In genomic region chr3:119294889-119295769, GRCh38 we compare ENCODE assay signal across 8 cellular contexts. TPM values are rescaled to one million over a fixed set of nuclear protein-coding genes. Genes with fewer than 3 reads are reported as not detected.
DNase-seq lines count a peak whose midpoint lies in the region; ATAC-seq and TF ChIP-seq lines count a peak whose summit lies in the region.

No MANE protein-coding gene starts in this region.

- H3K27ac ChIP-seq in CD8-positive, alpha-beta memory T cell (ENCODE audit: low read depth, low read length): peak overlapping the region; percentile 88
- H3K27ac ChIP-seq in lower lobe of right lung: peak overlapping the region; percentile 94

- POLR2A ChIA-PET in CD8-positive, alpha-beta memory T cell (lab: Charles Lee): interaction anchor here (0.7 to 3.1 kb wide), 7 partner anchors 27 to 203 kb away, joined by 3 to 19 read pairs (median 7); partner anchors contain the start of genes B4GALT4, TIMMDC1 and TMEM39A

- H3K27me3 Mint-ChIP-seq in CD8-positive, alpha-beta memory T cell: peaks cover 0 to 6% of the 10 kb centered on the region in 2 donors

- H3K36me3 Mint-ChIP-seq in CD8-positive, alpha-beta memory T cell: peaks cover 0 to 10% (median 0%) of the 10 kb centered on the region in 3 donors

- no peaks in the 10 kb centered on the region for H3K27me3 ChIP-seq in CD8-positive, alpha-beta memory T cell (ENCODE audit: insufficient read depth, low read length, poor library complexity, severe bottlenecking)
- H3K27me3 ChIP-seq in lower lobe of right lung (ENCODE audit: low read depth): no peaks in the 10 kb centered on the region

- intact Hi-C loops in lower lobe of right lung (cut with DNase I): no loop called here

- TF ChIP-seq CTCF in choroid plexus epithelial cell (conservative IDR thresholded peaks at IDR 0.05; ENCODE audit: low read depth, low read length): no peak
- no peak for TF ChIP-seq CTCF in lower lobe of right lung (IDR thresholded peaks at IDR 0.05)

- H3K4me1 Mint-ChIP-seq in CD8-positive, alpha-beta memory T cell: peaks cover 47 to 59% (median 52%) of the 10 kb centered on the region in 3 donors

- no peaks in the 10 kb centered on the region for H3K36me3 ChIP-seq in CD8-positive, alpha-beta memory T cell (ENCODE audit: insufficient read depth, low read length)
- H3K36me3 ChIP-seq in lower lobe of right lung: peaks cover 24% of the 10 kb centered on the region

- peak; percentile 26 for ATAC-seq in GM19468 (IDR thresholded peaks at IDR 0.05; ENCODE audit: extremely low read depth, unreplicated experiment)
- ATAC-seq in lower lobe of right lung: peak; percentile 31 to 36

- H3K9me3 ChIP-seq in CD8-positive, alpha-beta memory T cell (ENCODE audit: low read length): no peaks in the 10 kb centered on the region
- no peaks in the 10 kb centered on the region for H3K9me3 ChIP-seq in lower lobe of right lung

- DNase-seq in CD8-positive, alpha-beta memory T cell: peak; percentile 38 to 79 (median 67)
- peak; percentile 53 for DNase-seq in HK-2 (ENCODE audit: unreplicated experiment)
- peak in 3 of 4 experiments; percentile 16 to 29 (median 26) for DNase-seq in activated CD4-positive, CD25-positive, alpha-beta regulatory T cell (lab: John Stamatoyannopoulos, UW)
- peak; percentile 55 for DNase-seq in choroid plexus epithelial cell (ENCODE audit: low read depth)
- DNase-seq in lower lobe of right lung: peak; percentile 53
- peak; percentile 34 for DNase-seq in stimulated activated CD8-positive, alpha-beta memory T cell treated with anti-CD3 and anti-CD28 coated beads, Interleukin-15, amount 100 ng/mL, for 1 hour (ENCODE audit: low read depth)
- DNase-seq in amniotic stem cell (lab: John Stamatoyannopoulos, UW): no peak

- H3K4me3 Mint-ChIP-seq in CD8-positive, alpha-beta memory T cell: peak overlapping the region; percentile 90 to 96 (median 94)

- H3K4me1 ChIP-seq in CD8-positive, alpha-beta memory T cell (ENCODE audit: insufficient read depth, low read length): peaks cover 32% of the 10 kb centered on the region
- peaks cover 53% of the 10 kb centered on the region for H3K4me1 ChIP-seq in lower lobe of right lung

- H3K4me3 ChIP-seq in CD8-positive, alpha-beta memory T cell (ENCODE audit: low read length): peak overlapping the region; percentile 86
- H3K4me3 ChIP-seq in choroid plexus epithelial cell (ENCODE audit: low read depth, low read length) (peak overlapping the region; percentile 69), lower lobe of right lung (peak overlapping the region; percentile 72)

- H3K9me3 Mint-ChIP-seq in CD8-positive, alpha-beta memory T cell: peaks cover 0 to 3% (median 0%) of the 10 kb centered on the region in 5 donors

- H3K27ac Mint-ChIP-seq in CD8-positive, alpha-beta memory T cell: peak overlapping the region; percentile 95 to 100 (median 98)

- CTCF ChIA-PET in CD8-positive, alpha-beta memory T cell (lab: Charles Lee): interaction anchor here (0.9 to 2.6 kb wide), 8 partner anchors 21 to 58 kb away, joined by 3 to 18 read pairs (median 3); partner anchors contain the start of gene B4GALT4

RNA-seq across cellular contexts. Expression of gene ARHGAP31, which starts 0.9 kb away (rescaled TPM):
- total RNA-seq in CD8-positive, alpha-beta memory T cell: 10 to 100 TPM; 24.2 to 25.8 TPM
- 3.4 TPM for polyA plus RNA-seq in CD8-positive, alpha-beta memory T cell
- total RNA-seq in lower lobe of right lung: 100 TPM

RNA-seq across cellular contexts. Expression of gene B4GALT4, which starts 54.5 kb away (rescaled TPM):
- 10 to 100 TPM; 17.9 to 18.0 TPM for total RNA-seq in CD8-positive, alpha-beta memory T cell
- 10.6 TPM for polyA plus RNA-seq in CD8-positive, alpha-beta memory T cell
- 13.5 TPM for total RNA-seq in lower lobe of right lung
